ENCODE assay signal across 15 cellular contexts in the genomic region with DNA sequence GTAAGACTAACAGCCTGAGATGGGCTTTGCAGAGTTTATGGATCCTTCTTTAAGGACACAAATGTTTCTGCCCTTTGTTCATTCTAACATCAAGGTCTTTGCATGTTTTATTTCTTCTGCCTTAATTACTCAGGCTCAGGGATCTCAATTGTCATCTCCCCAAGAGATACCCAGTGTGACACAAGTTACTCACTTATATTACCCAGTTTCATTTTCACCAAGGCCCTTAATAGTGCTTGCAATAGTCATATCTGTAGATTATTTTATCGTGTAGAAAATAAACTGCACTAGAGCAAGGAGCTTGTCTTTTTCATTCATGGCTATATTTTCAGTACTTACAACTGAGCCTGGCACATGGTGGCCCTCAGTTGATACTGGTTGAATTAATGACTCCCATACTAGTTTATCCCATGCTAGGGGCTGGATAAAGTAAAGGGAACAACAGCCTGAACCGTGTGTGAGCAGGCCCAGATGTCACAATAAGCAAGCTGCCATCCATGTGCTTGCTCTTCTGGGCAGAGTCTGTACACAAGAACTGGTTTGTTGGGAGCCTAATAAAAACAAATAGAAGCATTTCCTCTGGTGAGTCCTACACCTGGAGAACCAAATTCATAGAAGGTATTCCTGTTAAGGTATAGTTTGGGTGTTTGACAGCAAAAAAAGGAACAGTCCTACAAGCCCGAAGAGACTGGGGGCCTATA.
A peak's percentile ranks its signal among the peaks of the same experiment; 100 is the strongest.
DNase-seq lines count a peak whose midpoint lies in the region; ATAC-seq, FAIRE-seq and TF ChIP-seq lines count a peak whose summit lies in the region.
"Had no signal": no experiment of that assay in that cellular context is flagged by ENCODE, and none has a peak within 500 bp of the region (broad histone marks: within the 10 kb centered on the region; RNA-seq: fewer than 3 reads in every experiment).

No MANE protein-coding gene starts in this region.

- TF ChIP-seq CTCF in breast epithelium (IDR thresholded peaks at IDR 0.05) (no peak), bronchial epithelial cell (IDR thresholded peaks at IDR 0.05; ENCODE audit: insufficient read depth, low read length, severe bottlenecking) (no peak), prostate gland (IDR thresholded peaks at IDR 0.05) (no peak)

- FAIRE-seq in bronchial epithelial cell (lab: Jason Lieb, UNC), result peak; percentile 32
- FAIRE-seq: GM12891 had no signal

- H3K36me3 ChIP-seq in breast epithelium (no peaks in the 10 kb centered on the region), bronchial epithelial cell (ENCODE audit: control insufficient read depth, insufficient read depth, low read length) (no peaks in the 10 kb centered on the region), prostate gland (no peaks in the 10 kb centered on the region)
- H3K36me3 ChIP-seq: BLaER1 had no signal

- no peak overlapping the region for H3K4me3 ChIP-seq in breast epithelium
- H3K4me3 ChIP-seq in bronchial epithelial cell (ENCODE audit: low read depth, low read length), result no peak overlapping the region
- no peak overlapping the region for H3K4me3 ChIP-seq in prostate gland
- H3K4me3 ChIP-seq: BLaER1 had no signal

- H3K4me1 ChIP-seq in breast epithelium, result peaks cover 0 to 7% of the 10 kb centered on the region in 2 donors
- no peaks in the 10 kb centered on the region for H3K4me1 ChIP-seq in prostate gland (replicated peaks)
- H3K4me1 ChIP-seq: BLaER1 had no signal

- in situ Hi-C loops in T47D (cut with HindIII; ENCODE audit: low pct_unique_long_range_greater_than_20kb, low sequenced_read_pairs), result no loop called here
- in situ Hi-C loops in ACHN (cut with HindIII; ENCODE audit: low pct_ligation_motif_present, low pct_unique_long_range_greater_than_20kb, low sequenced_read_pairs), result no loop called here

- no peak for TF ChIP-seq POLR2A in breast epithelium (IDR thresholded peaks at IDR 0.05)
- no peak for TF ChIP-seq POLR2A in prostate gland (IDR thresholded peaks at IDR 0.05)

- peak; percentile 2 for DNase-seq in NCI-H2029 (lab: John Stamatoyannopoulos, UW)
- no peak for DNase-seq in NCI-H2029 treated with DMSO at 0.1 percent for 48 hours (lab: John Stamatoyannopoulos, UW)
- DNase-seq in T47D (ENCODE audit: low read depth in 1 of 2, low spot score in 1 of 2), result peak; percentile 30 to 62
- DNase-seq in breast epithelium (ENCODE audit: low spot score in 2 of 2), result no peak
- peak; percentile 22 for DNase-seq in bronchial epithelial cell (ENCODE audit: low read depth)
- DNase-seq in prostate gland (ENCODE audit: low spot score), result peak; percentile 15
- DNase-seq in ACHN, result no peak
- DNase-seq: AML-193; CD4-positive, CD25-positive, alpha-beta regulatory T cell; GOT3; H9 had no signal

- intact Hi-C loops in breast epithelium (cut with DNase I; ENCODE audit: low total_unique reads) (no loop called here), prostate gland (cut with DNase I) (no loop called here)

- H3K27me3 ChIP-seq in breast epithelium (no peaks in the 10 kb centered on the region), bronchial epithelial cell (ENCODE audit: control insufficient read depth, insufficient read depth, low read length) (no peaks in the 10 kb centered on the region), prostate gland (replicated peaks; ENCODE audit: insufficient read depth) (no peaks in the 10 kb centered on the region)
- H3K27me3 ChIP-seq: BLaER1 had no signal

- H3K9me3 ChIP-seq in breast epithelium, result no peaks in the 10 kb centered on the region
- H3K9me3 ChIP-seq in prostate gland, result no peaks in the 10 kb centered on the region

- 72% methylated on average over 3 of the region's 3 CpGs for WGBS in prostate gland

- no peak for ATAC-seq in GM18502 (IDR thresholded peaks at IDR 0.05; ENCODE audit: poor library complexity, unreplicated experiment)

- no peak overlapping the region for H3K27ac ChIP-seq in breast epithelium
- no peak overlapping the region for H3K27ac ChIP-seq in prostate gland
- H3K27ac ChIP-seq: 22Rv1, BLaER1 had no signal

Comparison
In these comparisons a context has a peak if more than half of its experiments do, and no peak if none do; other contexts are left out.
1. DNase-seq: peak in NCI-H2029 (single experiment), T47D (2 of 2), bronchial epithelial cell (single experiment) and prostate gland (single experiment); none in NCI-H2029 treated with DMSO at 0.1 percent for 48 hours (single experiment), breast epithelium (0 of 2) and ACHN (single experiment).